In genomic region chr14:22472935-22473854, GRCh38 we compare ENCODE assay signal across 8 cellular contexts.
DNase-seq lines count a peak whose midpoint lies in the region; ATAC-seq and TF ChIP-seq lines count a peak whose summit lies in the region.

No MANE protein-coding gene starts in this region.

- TF ChIP-seq CTCF in HFF-Myc (IDR thresholded peaks at IDR 0.05; ENCODE audit: low read depth, low read length, missing control alignments): peak; percentile 43
- peak; percentile 21 to 85 (median 75) for TF ChIP-seq CTCF in body of pancreas (IDR thresholded peaks at IDR 0.05)
- peak; percentile 66 for TF ChIP-seq CTCF in upper lobe of right lung (IDR thresholded peaks at IDR 0.05)
- TF ChIP-seq CTCF in omental fat pad (IDR thresholded peaks at IDR 0.05): no peak

- H3K9me3 ChIP-seq in body of pancreas: no peaks in the 10 kb centered on the region
- no peaks in the 10 kb centered on the region for H3K9me3 ChIP-seq in upper lobe of right lung

- TF ChIP-seq POLR2A in body of pancreas (IDR thresholded peaks at IDR 0.05): no peak

- ATAC-seq in body of pancreas: peak; percentile 62
- ATAC-seq in left colon: peak; percentile 64
- peak; percentile 77 for ATAC-seq in upper lobe of right lung
- ATAC-seq in omental fat pad (ENCODE audit: low FRiP score): no peak

- H3K36me3 ChIP-seq in body of pancreas (replicated peaks in 1 of 2; ENCODE audit: insufficient read depth in 1 of 2, low read depth in 2 of 2): no peaks in the 10 kb centered on the region
- no peaks in the 10 kb centered on the region for H3K36me3 ChIP-seq in upper lobe of right lung

- H3K27ac ChIP-seq in body of pancreas (no peak overlapping the region), upper lobe of right lung (no peak overlapping the region)

- intact Hi-C loops in body of pancreas (cut with DNase I) (loop anchor here (10.0 kb wide), 1 partner anchor 148 kb away; no protein-coding TSS in a partner anchor), left colon (cut with DNase I, micrococcal nuclease) (loop anchor here (2.0 to 5.0 kb wide), 2 partner anchors 80 to 86 kb away; no protein-coding TSS in a partner anchor), upper lobe of right lung (cut with DNase I) (loop anchor here (5.0 kb wide), 1 partner anchor 81 kb away; no protein-coding TSS in a partner anchor)

- DNase-seq in G401 (ENCODE audit: low spot score): peak; percentile 81
- no peak for DNase-seq in HFF-Myc (ENCODE audit: extremely low read depth, low read depth)
- peak; percentile 6 for DNase-seq in NCI-H2196 treated with DMSO at 0.1 percent for 48 hours (lab: John Stamatoyannopoulos, UW; ENCODE audit: unreplicated experiment)
- DNase-seq in body of pancreas: peak; percentile 54 to 65 (median 60)
- peak in 1 of 2 donors; percentile 47 for DNase-seq in left colon
- no peak for DNase-seq in upper lobe of right lung
- no peak for DNase-seq in omental fat pad (ENCODE audit: low spot score)
- DNase-seq in NCI-H128 (lab: John Stamatoyannopoulos, UW; ENCODE audit: unreplicated experiment): no peak

- in situ Hi-C loops in G401 (cut with HindIII; ENCODE audit: low sequenced_read_pairs): no loop called here

- 40% methylated on average over 12 of the region's 12 CpGs for WGBS in body of pancreas, 2 donors

- H3K4me3 ChIP-seq in HFF-Myc (replicated peaks; ENCODE audit: low read depth, low read length): no peak overlapping the region
- no peak overlapping the region for H3K4me3 ChIP-seq in body of pancreas
- no peak overlapping the region for H3K4me3 ChIP-seq in upper lobe of right lung

- H3K27me3 ChIP-seq in body of pancreas: no peaks in the 10 kb centered on the region
- H3K27me3 ChIP-seq in upper lobe of right lung: no peaks in the 10 kb centered on the region

- no peaks in the 10 kb centered on the region for H3K4me1 ChIP-seq in body of pancreas
- H3K4me1 ChIP-seq in upper lobe of right lung: no peaks in the 10 kb centered on the region

Comparison
In these comparisons a context has a peak if more than half of its experiments do, and no peak if none do; other contexts are left out.
1. DNase-seq: peak in G401 (single experiment), NCI-H2196 treated with DMSO at 0.1 percent for 48 hours (single experiment) and body of pancreas (4 of 4); none in HFF-Myc (single experiment), upper lobe of right lung (single experiment), omental fat pad (single experiment) and NCI-H128 (single experiment).
2. CTCF ChIP-seq: peak in HFF-Myc (single experiment), body of pancreas (7 of 7) and upper lobe of right lung (single experiment); none in omental fat pad (0 of 3).